In genomic region chr10:98045785-98046389, GRCh38 we compare ENCODE assay signal across 9 cellular contexts. TPM values are rescaled to one million over a fixed set of nuclear protein-coding genes. Genes with fewer than 3 reads are reported as not detected.
A peak's percentile ranks its signal among the peaks of the same experiment; 100 is the strongest.
DNase-seq lines count a peak whose midpoint lies in the region; ATAC-seq, FAIRE-seq and TF ChIP-seq lines count a peak whose summit lies in the region.
"Had no signal": no experiment of that assay in that cellular context is flagged by ENCODE, and none has a peak within 500 bp of the region (broad histone marks: within the 10 kb centered on the region; RNA-seq: fewer than 3 reads in every experiment).

No MANE protein-coding gene starts in this region.

- peaks cover 34% of the 10 kb centered on the region for H3K27me3 ChIP-seq in foreskin keratinocyte
- H3K27me3 ChIP-seq in pancreas = no peaks in the 10 kb centered on the region

- no peaks in the 10 kb centered on the region for H3K36me3 ChIP-seq in pancreas

- H3K36me3 Mint-ChIP-seq in activated T-helper 2 cell treated with anti-CD3 and anti-CD28 coated beads, Interferon-gamma antibody, Interleukin-2, Interleukin-4, amounts not matched to agents 10 μg/mL and 5 μg/mL and 100 μg/mL, durations not matched to agents 14 hours and 24 hours and 36 hours (ENCODE audit: low read depth) = no peaks in the 10 kb centered on the region
- H3K36me3 Mint-ChIP-seq in type B pancreatic cell = no peaks in the 10 kb centered on the region

- H3K9me3 ChIP-seq in pancreas = no peaks in the 10 kb centered on the region

- WGBS in pancreas, 2 donors = 17 to 19% methylated on average over 6 of the region's 6 CpGs

- peak; percentile 81 for TF ChIP-seq CTCF in foreskin keratinocyte (conservative IDR thresholded peaks at IDR 0.05)
- peak; percentile 68 to 90 (median 84) for TF ChIP-seq CTCF in pancreas (IDR thresholded peaks at IDR 0.05)
- peak; percentile 94 for TF ChIP-seq CTCF in type B pancreatic cell (conservative IDR thresholded peaks at IDR 0.05)

- H3K4me3 Mint-ChIP-seq in activated T-helper 2 cell treated with anti-CD3 and anti-CD28 coated beads, Interferon-gamma antibody, Interleukin-2, Interleukin-4, amounts not matched to agents 10 μg/mL and 5 μg/mL and 100 μg/mL, durations not matched to agents 14 hours and 24 hours and 36 hours (ENCODE audit: low read depth) = no peak overlapping the region
- no peak overlapping the region for H3K4me3 Mint-ChIP-seq in type B pancreatic cell

- H3K27ac ChIP-seq in foreskin keratinocyte (no peak overlapping the region), pancreas (no peak overlapping the region)

- no peak overlapping the region for H3K27ac Mint-ChIP-seq in activated T-helper 2 cell treated with anti-CD3 and anti-CD28 coated beads, Interferon-gamma antibody, Interleukin-2, Interleukin-4, amounts not matched to agents 10 μg/mL and 5 μg/mL and 100 μg/mL, durations not matched to agents 14 hours and 24 hours and 36 hours
- H3K27ac Mint-ChIP-seq in type B pancreatic cell = no peak overlapping the region

- H3K9me3 Mint-ChIP-seq in activated T-helper 2 cell treated with anti-CD3 and anti-CD28 coated beads, Interferon-gamma antibody, Interleukin-2, Interleukin-4, amounts not matched to agents 10 μg/mL and 5 μg/mL and 100 μg/mL, durations not matched to agents 14 hours and 24 hours and 36 hours = no peaks in the 10 kb centered on the region
- no peaks in the 10 kb centered on the region for H3K9me3 Mint-ChIP-seq in type B pancreatic cell

- no peak overlapping the region for H3K4me3 ChIP-seq in Jurkat, Clone E6-1 (ENCODE audit: low read length)
- H3K4me3 ChIP-seq in pancreas = no peak overlapping the region

- ATAC-seq in foreskin keratinocyte (peak; percentile 83), pancreas (peak; percentile 63 to 89 (median 82))

- H3K4me1 ChIP-seq in foreskin keratinocyte (no peaks in the 10 kb centered on the region), pancreas (no peaks in the 10 kb centered on the region)

- H3K4me1 Mint-ChIP-seq in activated T-helper 2 cell treated with anti-CD3 and anti-CD28 coated beads, Interferon-gamma antibody, Interleukin-2, Interleukin-4, amounts not matched to agents 10 μg/mL and 5 μg/mL and 100 μg/mL, durations not matched to agents 14 hours and 24 hours and 36 hours (ENCODE audit: low read depth) = no peaks in the 10 kb centered on the region
- H3K4me1 Mint-ChIP-seq in type B pancreatic cell (ENCODE audit: unreplicated experiment) = no peaks in the 10 kb centered on the region

- intact Hi-C loops in activated T-helper 2 cell treated with anti-CD3 and anti-CD28 coated beads, Interferon-gamma antibody, Interleukin-2, Interleukin-4, amounts not matched to agents 10 μg/mL and 5 μg/mL and 100 μg/mL, durations not matched to agents 14 hours and 24 hours and 36 hours (cut with micrococcal nuclease) = no loop called here
- intact Hi-C loops in pancreas (cut with DNase I) = no loop called here

- peaks cover 24% of the 10 kb centered on the region for H3K27me3 Mint-ChIP-seq in activated T-helper 2 cell treated with anti-CD3 and anti-CD28 coated beads, Interferon-gamma antibody, Interleukin-2, Interleukin-4, amounts not matched to agents 10 μg/mL and 5 μg/mL and 100 μg/mL, durations not matched to agents 14 hours and 24 hours and 36 hours (ENCODE audit: low read depth)
- peaks cover 63% of the 10 kb centered on the region for H3K27me3 Mint-ChIP-seq in type B pancreatic cell

- DNase-seq in NK-92 treated with Interleukin-12 subunit alpha and Interleukin-12 subunit beta, amount 100 ng/mL, for 24 hours (lab: John Stamatoyannopoulos, UW) = peak; percentile 4
- no peak for DNase-seq in NK-92 (lab: John Stamatoyannopoulos, UW; ENCODE audit: unreplicated experiment)
- DNase-seq in Jurkat, Clone E6-1 (ENCODE audit: low read depth, low spot score) = peak; percentile 71
- DNase-seq in RPMI7951 (ENCODE audit: low read depth) = peak; percentile 41
- DNase-seq in activated T-helper 2 cell treated with anti-CD3 and anti-CD28 coated beads, Interferon-gamma antibody, Interleukin-2, Interleukin-4, amounts not matched to agents 10 μg/mL and 5 μg/mL and 100 μg/mL, durations not matched to agents 14 hours and 24 hours and 36 hours (ENCODE audit: low spot score) = peak; percentile 46
- peak; percentile 16 to 42 for DNase-seq in foreskin keratinocyte
- DNase-seq in pancreas = peak in 5 of 6 donors; percentile 33 to 76 (median 58)
- no peak for DNase-seq in type B pancreatic cell (ENCODE audit: extremely low spot score, unreplicated experiment)

- no peak for FAIRE-seq in pancreas (lab: Jason Lieb, UNC)

RNA-seq across cellular contexts. Expression of gene CRTAC1, which starts 15.5 kb away (rescaled TPM):
- polyA plus RNA-seq in Jurkat, Clone E6-1 (2012; ENCODE audit: insufficient read depth, insufficient read length) = not detected
- not detected in 2 replicates for total RNA-seq in RPMI7951 (2014; rRNA removed; shearing (Covaris generic))
- not detected in 2 replicates for total RNA-seq in activated T-helper 2 cell treated with anti-CD3 and anti-CD28 coated beads, Interferon-gamma antibody, Interleukin-2, Interleukin-4, amounts not matched to agents 10 μg/mL and 5 μg/mL and 100 μg/mL, durations not matched to agents 14 hours and 24 hours and 36 hours
- total RNA-seq in foreskin keratinocyte = not detected in 2 replicates
- polyA plus RNA-seq in foreskin keratinocyte = not detected in 2 replicates
- 1 to 10 TPM in 1 of 6 donors, under 1 TPM in 5; 0.24 to 1.3 (median 0.55) TPM for total RNA-seq in pancreas
- 1 to 10 TPM; 1.1 to 1.2 TPM for polyA plus RNA-seq in pancreas
- total RNA-seq in type B pancreatic cell (ENCODE audit: low replicate concordance) = 3.6 and 5.3 TPM in 2 replicates
- total RNA-seq: mononuclear cell had no signal

Comparison
In these comparisons a context has a peak if more than half of its experiments do, and no peak if none do; other contexts are left out.
1. DNase-seq: peak in NK-92 treated with Interleukin-12 subunit alpha and Interleukin-12 subunit beta, amount 100 ng/mL, for 24 hours (single experiment), Jurkat, Clone E6-1 (single experiment), RPMI7951 (single experiment), activated T-helper 2 cell treated with anti-CD3 and anti-CD28 coated beads, Interferon-gamma antibody, Interleukin-2, Interleukin-4, amounts not matched to agents 10 μg/mL and 5 μg/mL and 100 μg/mL, durations not matched to agents 14 hours and 24 hours and 36 hours (single experiment), foreskin keratinocyte (2 of 2) and pancreas (5 of 6); none in NK-92 (single experiment) and type B pancreatic cell (single experiment).
2. Peak in every context shown above with its lines, with median percentiles within 50 percentile points of each other: CTCF ChIP-seq.